8 cellular contexts compared by ENCODE assay signal in the genomic region with DNA sequence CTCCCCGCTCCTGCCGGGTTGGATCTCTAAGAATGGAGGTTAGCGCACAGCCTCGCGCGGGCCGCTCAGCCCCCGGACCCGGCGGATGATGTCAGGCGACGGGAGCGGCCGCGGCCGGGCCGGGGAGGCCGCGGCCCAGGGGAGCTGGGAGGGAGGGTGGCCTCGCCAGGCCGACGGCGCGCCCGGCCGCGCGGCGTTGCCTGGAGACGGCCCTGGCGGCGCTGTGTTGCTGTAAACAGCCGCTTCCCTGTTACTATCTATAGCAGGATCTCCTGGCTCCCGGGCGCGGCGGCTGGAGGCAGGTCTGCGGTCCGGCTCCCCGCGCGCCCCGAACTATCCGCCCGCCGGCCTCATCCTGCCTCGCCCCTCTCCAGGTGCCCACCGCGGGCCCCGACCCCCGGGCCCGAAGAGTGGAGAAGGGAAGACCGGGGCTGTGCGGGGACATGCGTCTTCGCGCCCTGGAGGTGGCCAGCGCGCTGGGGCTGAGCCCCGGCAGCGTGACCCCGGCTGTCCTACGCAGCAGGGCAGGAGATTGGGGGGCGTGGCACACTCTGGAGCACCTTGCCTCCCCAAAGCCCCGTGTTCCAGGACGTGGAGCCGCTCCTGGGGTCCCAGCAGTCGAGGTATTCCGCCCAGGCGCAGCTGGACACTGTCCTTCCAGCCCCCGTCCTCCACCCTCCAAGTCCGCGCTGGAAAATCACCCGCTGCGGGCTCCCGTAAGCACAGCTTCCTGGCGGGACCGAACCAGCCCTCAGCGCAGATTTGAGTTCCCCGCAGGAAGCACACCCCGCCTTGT. TPM values are rescaled to one million over a fixed set of nuclear protein-coding genes. Genes with fewer than 3 reads are reported as not detected.
DNase-seq lines count a peak whose midpoint lies in the region; ATAC-seq, FAIRE-seq and TF ChIP-seq lines count a peak whose summit lies in the region.

No MANE protein-coding gene starts in this region.

- H3K27ac ChIP-seq in DND-41 (ENCODE audit: low read length) (no peak overlapping the region; the same call in 1 of the 2 replicates), gastroesophageal sphincter (peak overlapping the region; percentile 97 to 99 (median 99)), uterus (peak overlapping the region; percentile 98 to 99)

- H3K36me3 Mint-ChIP-seq in IgD-negative memory B cell (no peaks in the 10 kb centered on the region), nephron (ENCODE audit: low read depth) (peaks cover 19% of the 10 kb centered on the region)
- peaks cover 15% of the 10 kb centered on the region for H3K36me3 Mint-ChIP-seq in activated naive CD8-positive, alpha-beta T cell

- peak overlapping the region; percentile 97 to 98 (median 97) for H3K27ac Mint-ChIP-seq in IgD-negative memory B cell
- peak overlapping the region; percentile 46 for H3K27ac Mint-ChIP-seq in activated naive CD8-positive, alpha-beta T cell
- H3K27ac Mint-ChIP-seq in nephron = peak overlapping the region; percentile 97 to 99 (median 98)

- no peak for TF ChIP-seq CTCF in DND-41 (IDR thresholded peaks at IDR 0.05; ENCODE audit: borderline replicate concordance, extremely low read depth, low read length, poor library complexity, severe bottlenecking)
- peak in 2 of 4 experiments; percentile 15 to 31 for TF ChIP-seq CTCF in gastroesophageal sphincter (IDR thresholded peaks at IDR 0.05)
- no peak for TF ChIP-seq CTCF in nephron (IDR thresholded peaks at IDR 0.05; ENCODE audit: unreplicated experiment in 3 of 3)
- peak in 2 of 4 experiments; percentile 2 to 28 for TF ChIP-seq CTCF in uterus (IDR thresholded peaks at IDR 0.05)

- peaks cover 66% of the 10 kb centered on the region for H3K27me3 Mint-ChIP-seq in IgD-negative memory B cell
- peaks cover 13% of the 10 kb centered on the region for H3K27me3 Mint-ChIP-seq in activated naive CD8-positive, alpha-beta T cell
- peaks cover 48% of the 10 kb centered on the region for H3K27me3 Mint-ChIP-seq in nephron (ENCODE audit: low read depth)

- H3K4me3 Mint-ChIP-seq in IgD-negative memory B cell (peak overlapping the region; percentile 88 to 98 (median 96)), nephron (peak overlapping the region; percentile 90 to 97 (median 96))
- H3K4me3 Mint-ChIP-seq in activated naive CD8-positive, alpha-beta T cell = peak overlapping the region; percentile 93

- H3K36me3 ChIP-seq in DND-41 (ENCODE audit: insufficient read depth, low read length) = no peaks in the 10 kb centered on the region
- peaks cover 0 to 15% of the 10 kb centered on the region in 2 donors for H3K36me3 ChIP-seq in gastroesophageal sphincter
- H3K36me3 ChIP-seq in uterus = no peaks in the 10 kb centered on the region

- H3K27me3 ChIP-seq in DND-41 (ENCODE audit: insufficient read depth, low read length, poor library complexity) (peaks cover 65% of the 10 kb centered on the region), gastroesophageal sphincter (no peaks in the 10 kb centered on the region), uterus (no peaks in the 10 kb centered on the region)

- no peaks in the 10 kb centered on the region for H3K9me3 Mint-ChIP-seq in IgD-negative memory B cell
- H3K9me3 Mint-ChIP-seq in activated naive CD8-positive, alpha-beta T cell (ENCODE audit: low read depth) = no peaks in the 10 kb centered on the region
- H3K9me3 Mint-ChIP-seq in nephron = no peaks in the 10 kb centered on the region

- peak overlapping the region; percentile 98 for H3K4me2 ChIP-seq in DND-41 (ENCODE audit: insufficient read depth, low read length)

- FAIRE-seq in RCC 7860 (lab: Jason Lieb, UNC) = no peak

- ATAC-seq in DND-41 (ENCODE audit: insufficient read depth, low read depth) (peak; percentile 12; the same call in 1 of the 3 replicates), gastroesophageal sphincter (peak; percentile 80), GM21526 (IDR thresholded peaks at IDR 0.05; ENCODE audit: low FRiP score, unreplicated experiment) (no peak)

- WGBS in gastroesophageal sphincter (ENCODE audit: low coverage in 1 of 2), 2 donors = 0% methylated on average over 1 to 2 of the region's 81 CpGs

- no peaks in the 10 kb centered on the region for H3K79me2 ChIP-seq in DND-41 (ENCODE audit: insufficient read depth, low read length)

- peaks cover 34% of the 10 kb centered on the region for H4K20me1 ChIP-seq in DND-41 (ENCODE audit: insufficient read depth, low read length)

- H3K4me3 ChIP-seq in DND-41 (ENCODE audit: low read depth in 1 of 2, low read length in 2 of 2) = peak overlapping the region; percentile 36 to 70; a peak in 3 of 4 replicates
- peak overlapping the region; percentile 46 to 71 for H3K4me3 ChIP-seq in gastroesophageal sphincter
- peak overlapping the region; percentile 68 to 79 for H3K4me3 ChIP-seq in uterus

- H3K4me1 ChIP-seq in DND-41 (ENCODE audit: insufficient read depth, low read length) (peaks cover 30% of the 10 kb centered on the region), gastroesophageal sphincter (peaks cover 3 to 80% (median 34%) of the 10 kb centered on the region in 3 donors), uterus (peaks cover 13 to 21% of the 10 kb centered on the region in 2 donors)

- intact Hi-C loops in uterus (cut with DNase I; ENCODE audit: low total_unique reads) = no loop called here

- DNase-seq in DND-41 (peak; percentile 48), RCC 7860 (ENCODE audit: low spot score) (peak; percentile 56), uterus (peak; percentile 96 to 97)

- H3K4me1 Mint-ChIP-seq in IgD-negative memory B cell = peaks cover 30 to 38% (median 35%) of the 10 kb centered on the region in 3 donors
- H3K4me1 Mint-ChIP-seq in activated naive CD8-positive, alpha-beta T cell (ENCODE audit: low read depth) = peaks cover 61% of the 10 kb centered on the region
- peaks cover 61% of the 10 kb centered on the region for H3K4me1 Mint-ChIP-seq in nephron

- H3K9me3 ChIP-seq in DND-41 (ENCODE audit: insufficient read depth, low read length, severe bottlenecking) (no peaks in the 10 kb centered on the region), gastroesophageal sphincter (no peaks in the 10 kb centered on the region), uterus (no peaks in the 10 kb centered on the region)

- TF ChIP-seq POLR2A in gastroesophageal sphincter (IDR thresholded peaks at IDR 0.05) (peak; percentile 96 to 99), uterus (IDR thresholded peaks at IDR 0.05) (peak; percentile 79 to 98)

- peak overlapping the region; percentile 78; the same call in 1 of the 2 replicates for H2AFZ ChIP-seq in DND-41 (ENCODE audit: low read depth, low read length)

- TF ChIP-seq EP300 in gastroesophageal sphincter (IDR thresholded peaks at IDR 0.05) = peak; percentile 3

- H3K9ac ChIP-seq in DND-41 (ENCODE audit: low read depth, low read length) = peak overlapping the region; percentile 60; the same call in 1 of the 2 replicates

RNA-seq across cellular contexts. Expression of a gene that starts 1.4 kb away (rescaled TPM):
- polyA plus RNA-seq in IgD-negative memory B cell = 487 TPM
- 100 to 1,000 TPM in 3 of 4 donors, 10 to 100 TPM in 1; 78.0 to 286 (median 179) TPM for total RNA-seq in gastroesophageal sphincter
- 1,000 to 10,000 TPM in 1 of 4 donors, 100 to 1,000 TPM in 2, 10 to 100 TPM in 1; 29.2 to 1,111 (median 137) TPM for total RNA-seq in uterus

Comparison
In these comparisons a context has a peak if more than half of its experiments do, and no peak if none do; other contexts are left out.
1. H3K27ac Mint-ChIP-seq: peak in every context shown above with its lines; median percentile 98 in nephron; 97 in IgD-negative memory B cell; 46 in activated naive CD8-positive, alpha-beta T cell.